Comparison of ENCODE assay signal across 20 cellular contexts in the genomic region with DNA sequence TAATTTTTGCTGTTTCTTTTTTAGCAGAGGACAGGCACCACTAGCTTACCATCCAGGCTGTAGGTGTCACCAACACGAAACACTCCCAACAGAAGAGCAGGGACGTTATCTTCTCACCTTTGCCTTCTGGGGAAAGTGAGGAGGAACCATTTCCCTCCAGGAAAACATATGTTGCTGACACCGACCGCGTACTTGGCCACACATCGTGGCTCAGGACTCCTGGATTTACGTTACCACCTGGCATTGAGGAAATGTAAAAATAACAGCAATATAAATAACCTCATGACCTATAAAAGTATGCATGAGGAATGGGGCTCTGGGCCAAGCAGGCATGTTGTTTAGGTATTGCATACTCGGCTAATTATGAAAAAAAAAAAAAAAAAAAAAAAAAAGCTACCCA.
DNase-seq lines count a peak whose midpoint lies in the region; ATAC-seq, FAIRE-seq and TF ChIP-seq lines count a peak whose summit lies in the region.
"Had no signal": no experiment of that assay in that cellular context is flagged by ENCODE, and none has a peak within 500 bp of the region (broad histone marks: within the 10 kb centered on the region; RNA-seq: fewer than 3 reads in every experiment).

No MANE protein-coding gene starts in this region.

- TF ChIP-seq CTCF in upper lobe of left lung (IDR thresholded peaks at IDR 0.05): no peak
- TF ChIP-seq CTCF in D721Med (IDR thresholded peaks at IDR 0.05; ENCODE audit: insufficient read depth, missing control alignments): no peak

- H2BK12ac ChIP-seq in trophoblast cell (ENCODE audit: low read length): no peak overlapping the region

- H3K36me3 ChIP-seq in SJSA1 (no peaks in the 10 kb centered on the region), trophoblast cell (ENCODE audit: control insufficient read depth in 1 of 2, insufficient read depth in 2 of 2, low read length in 2 of 2) (no peaks in the 10 kb centered on the region), upper lobe of left lung (no peaks in the 10 kb centered on the region)
- H3K36me3 ChIP-seq: adrenal gland, colonic mucosa, thyroid gland had no signal

- FAIRE-seq in D721Med (lab: Jason Lieb, UNC): no peak
- FAIRE-seq: GM19239 had no signal

- peak overlapping the region; percentile 97 for H3K27ac ChIP-seq in SJSA1
- no peak overlapping the region for H3K27ac ChIP-seq in trophoblast cell (ENCODE audit: low read depth, low read length)
- no peak overlapping the region for H3K27ac ChIP-seq in upper lobe of left lung
- H3K27ac ChIP-seq: colonic mucosa, HL-60, parathyroid adenoma had no signal

- H3K4me1 ChIP-seq in SJSA1 (replicated peaks): peaks cover 80% of the 10 kb centered on the region
- H3K4me1 ChIP-seq in trophoblast cell (ENCODE audit: control insufficient read depth in 1 of 2, insufficient read depth in 2 of 2, low read length in 2 of 2): peaks cover 11 to 24% of the 10 kb centered on the region in 2 experiments
- peaks cover 6 to 24% (median 11%) of the 10 kb centered on the region in 4 donors for H3K4me1 ChIP-seq in upper lobe of left lung
- H3K4me1 ChIP-seq: colonic mucosa, parathyroid adenoma had no signal

- H4K8ac ChIP-seq in trophoblast cell (ENCODE audit: low read depth, low read length): no peak overlapping the region

- H3K4me2 ChIP-seq in trophoblast cell (ENCODE audit: low read length): no peak overlapping the region

- peaks cover 14% of the 10 kb centered on the region for H3K79me1 ChIP-seq in trophoblast cell (ENCODE audit: low read length)

- no peak overlapping the region for H3K23ac ChIP-seq in trophoblast cell (ENCODE audit: low read length)

- H3K9me3 ChIP-seq in SJSA1 (replicated peaks): no peaks in the 10 kb centered on the region
- H3K9me3 ChIP-seq in trophoblast cell (ENCODE audit: insufficient read depth, low read depth, low read length): no peaks in the 10 kb centered on the region
- H3K9me3 ChIP-seq in upper lobe of left lung: no peaks in the 10 kb centered on the region
- H3K9me3 ChIP-seq: adrenal gland, colonic mucosa, thyroid gland had no signal

- no peak overlapping the region for H3K14ac ChIP-seq in trophoblast cell (ENCODE audit: low read length)

- ATAC-seq in upper lobe of left lung (ENCODE audit: low FRiP score in 2 of 2) (no peak), GM18909 (IDR thresholded peaks at IDR 0.05; ENCODE audit: poor library complexity, unreplicated experiment) (no peak)
- ATAC-seq: activated CD4-positive, CD25-positive, alpha-beta regulatory T cell treated with anti-CD3 and anti-CD28 coated beads, Interleukin-2, amount 50 U/mL, for 24 hours had no signal

- no peak for TF ChIP-seq EP300 in upper lobe of left lung (IDR thresholded peaks at IDR 0.05)

- no peak overlapping the region for H4K12ac ChIP-seq in trophoblast cell (ENCODE audit: low read depth, low read length)

- DNase-seq in H4 (ENCODE audit: low spot score) (peak; percentile 5), SJSA1 (ENCODE audit: low read depth in 1 of 2, low spot score in 2 of 2) (peak; percentile 97 to 100), fibroblast of gingiva (ENCODE audit: low read depth) (peak; percentile 70), trophoblast cell (peak; percentile 14 to 51), NCI-H187 (lab: John Stamatoyannopoulos, UW) (no peak), upper lobe of left lung (no peak), D721Med (ENCODE audit: insufficient read length, low spot score) (no peak)
- DNase-seq: colonic mucosa, hippocampal formation, KBM-7, left cardiac atrium, NCI-H1092, NCI-H774 had no signal

- no peak overlapping the region for H3K9ac ChIP-seq in trophoblast cell (ENCODE audit: low read length)
- H3K9ac ChIP-seq: parathyroid adenoma had no signal

- WGBS in trophoblast cell (ENCODE audit: extremely low coverage, insufficient coverage, insufficient read length): no CpG with 5 or more reads among the region's 8 CpGs
- WGBS in upper lobe of left lung, 2 donors: 33 to 37% methylated on average over 8 of the region's 8 CpGs

- H3K4me3 ChIP-seq in SJSA1: peak overlapping the region; percentile 0; the same call in 1 of the 2 replicates
- no peak overlapping the region for H3K4me3 ChIP-seq in trophoblast cell (ENCODE audit: low read depth, low read length)
- no peak overlapping the region for H3K4me3 ChIP-seq in upper lobe of left lung
- H3K4me3 ChIP-seq: adrenal gland, colonic mucosa, thyroid gland had no signal

- no peak overlapping the region for H4K91ac ChIP-seq in trophoblast cell (ENCODE audit: low read depth, low read length)

- H3K4ac ChIP-seq in trophoblast cell (ENCODE audit: low read depth, low read length): no peak overlapping the region

- no peak overlapping the region for H2BK120ac ChIP-seq in trophoblast cell (ENCODE audit: insufficient read depth, low read length, poor library complexity)

- H2AK5ac ChIP-seq in trophoblast cell (ENCODE audit: low read length): no peak overlapping the region

- H3K18ac ChIP-seq in trophoblast cell (ENCODE audit: low read length): no peak overlapping the region

- H3K27me3 ChIP-seq in SJSA1 (replicated peaks) (no peaks in the 10 kb centered on the region), trophoblast cell (ENCODE audit: insufficient read depth, low read length) (no peaks in the 10 kb centered on the region), upper lobe of left lung (no peaks in the 10 kb centered on the region)
- H3K27me3 ChIP-seq: adrenal gland, colonic mucosa, thyroid gland had no signal

- H2AFZ ChIP-seq in trophoblast cell (ENCODE audit: insufficient read depth, low read length, poor library complexity): no peak overlapping the region
- H2AFZ ChIP-seq: parathyroid adenoma had no signal

- no peak for TF ChIP-seq POLR2A in upper lobe of left lung (IDR thresholded peaks at IDR 0.05)

- H2BK5ac ChIP-seq in trophoblast cell (ENCODE audit: low read depth, low read length, poor library complexity): no peak overlapping the region

- peaks cover 2% of the 10 kb centered on the region for H3K79me2 ChIP-seq in trophoblast cell (ENCODE audit: control insufficient read depth, insufficient read depth, low read length, poor library complexity)
- H3K79me2 ChIP-seq: parathyroid adenoma had no signal

Comparison
In these comparisons a context has a peak if more than half of its experiments do, and no peak if none do; other contexts are left out.
1. DNase-seq: peak in H4 (single experiment), SJSA1 (2 of 2), fibroblast of gingiva (single experiment) and trophoblast cell (2 of 2); none in NCI-H187 (0 of 2), upper lobe of left lung (0 of 2) and D721Med (single experiment).